9 cellular contexts compared by ENCODE assay signal in the genomic region with DNA sequence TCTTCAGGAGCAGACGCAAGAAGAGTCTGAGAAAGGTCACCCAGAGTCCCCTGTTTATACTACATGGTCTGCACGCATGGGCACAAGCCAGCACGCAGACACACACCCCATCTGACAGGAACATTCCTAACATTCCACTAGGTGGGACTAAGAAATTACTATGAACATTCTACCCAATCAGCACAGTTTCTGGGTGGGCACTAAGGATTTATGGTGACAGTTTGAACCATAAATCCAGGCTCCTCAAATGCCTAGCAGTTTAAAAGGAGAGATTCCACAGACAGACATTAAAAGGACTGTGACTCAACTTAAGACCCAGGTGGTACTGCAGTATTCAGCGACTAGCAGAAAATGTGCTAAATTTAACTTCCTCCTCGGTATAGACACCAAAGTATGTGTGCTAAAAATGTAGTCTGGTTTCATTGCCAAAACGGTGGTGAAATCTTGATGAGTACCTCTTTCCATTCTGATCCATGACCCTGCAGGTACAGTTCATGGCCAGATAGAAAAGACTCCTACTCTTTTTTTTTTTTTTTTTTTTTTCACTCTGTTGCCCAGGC. TPM values are rescaled to one million over a fixed set of nuclear protein-coding genes. Genes with fewer than 3 reads are reported as not detected.
DNase-seq lines count a peak whose midpoint lies in the region; ATAC-seq lines count a peak whose summit lies in the region.
"Had no signal": no experiment of that assay in that cellular context is flagged by ENCODE, and none has a peak within 500 bp of the region (broad histone marks: within the 10 kb centered on the region; RNA-seq: fewer than 3 reads in every experiment).

No MANE protein-coding gene starts in this region.

- ATAC-seq in HG03432 (IDR thresholded peaks at IDR 0.05; ENCODE audit: unreplicated experiment), result peak; percentile 58
- ATAC-seq in left colon, result peak; percentile 52
- ATAC-seq in HG02840 (IDR thresholded peaks at IDR 0.05; ENCODE audit: low FRiP score, unreplicated experiment), result no peak
- ATAC-seq in HG02678 (IDR thresholded peaks at IDR 0.05; ENCODE audit: unreplicated experiment), result no peak
- no peak for ATAC-seq in HG02798 (IDR thresholded peaks at IDR 0.05; ENCODE audit: poor library complexity, unreplicated experiment)
- no peak for ATAC-seq in HG03097 (IDR thresholded peaks at IDR 0.05; ENCODE audit: low FRiP score, unreplicated experiment)

- intact Hi-C loops in left colon (cut with DNase I, micrococcal nuclease), result no loop called here

- DNase-seq in A172 (ENCODE audit: low spot score), result peak; percentile 96
- peak; percentile 62 for DNase-seq in amniotic stem cell (lab: John Stamatoyannopoulos, UW)
- DNase-seq in left colon, result no peak
- DNase-seq: DND-41 had no signal

RNA-seq across cellular contexts. Expression of a gene that starts 16.2 kb away (rescaled TPM):
- 11.6 and 12.5 TPM in 2 replicates for total RNA-seq in A172 (2014; rRNA removed; shearing (Covaris generic))
- 10 to 100 TPM; 16.9 to 19.5 TPM for total RNA-seq in left colon

RNA-seq across cellular contexts. Expression of a gene that starts 25.3 kb away (rescaled TPM):
- total RNA-seq in A172 (2014; rRNA removed; shearing (Covaris generic)), result 157 and 227 TPM in 2 replicates
- total RNA-seq in left colon, result 100 to 1,000 TPM; 139 to 142 TPM

RNA-seq across cellular contexts. Expression of a gene that starts 29.8 kb away (rescaled TPM):
- not detected in 2 replicates for total RNA-seq in A172 (2014; rRNA removed; shearing (Covaris generic))
- total RNA-seq in left colon, result not detected

Comparison
In these comparisons a context has a peak if more than half of its experiments do, and no peak if none do; other contexts are left out.
1. DNase-seq: peak in A172 (single experiment) and amniotic stem cell (single experiment); none in left colon (0 of 2).
2. ATAC-seq: peak in HG03432 (single experiment) and left colon (single experiment); none in HG02840 (single experiment), HG02678 (single experiment), HG02798 (single experiment) and HG03097 (single experiment).